ENCODE assay signal across 6 cellular contexts in genomic region chr15:62612183-62612733, GRCh38.
"Had no signal": no experiment of that assay in that cellular context is flagged by ENCODE, and none has a peak within 500 bp of the region (broad histone marks: within the 10 kb centered on the region; RNA-seq: fewer than 3 reads in every experiment).

No MANE protein-coding gene starts in this region.

- H2AFZ ChIP-seq: GM23248 had no signal

- FAIRE-seq: HTR-8/SVneo had no signal

- H3K4me3 ChIP-seq: GM23248, HAP-1 had no signal

- ATAC-seq: HCT116 had no signal

- DNase-seq: GM23248, GOT3, H7 had no signal

- H3K36me3 ChIP-seq: HAP-1 had no signal

- H3K27ac ChIP-seq: GM23248 had no signal

- H3K9me3 ChIP-seq: HAP-1 had no signal

- H3K9ac ChIP-seq: GM23248 had no signal
